In genomic region chr14:100350283-100350926, GRCh38 we compare ENCODE assay signal across 31 cellular contexts. TPM values are rescaled to one million over a fixed set of nuclear protein-coding genes. Genes with fewer than 3 reads are reported as not detected.
DNase-seq lines count a peak whose midpoint lies in the region; ATAC-seq and TF ChIP-seq lines count a peak whose summit lies in the region.
"Had no signal": no experiment of that assay in that cellular context is flagged by ENCODE, and none has a peak within 500 bp of the region (broad histone marks: within the 10 kb centered on the region; RNA-seq: fewer than 3 reads in every experiment).

No MANE protein-coding gene starts in this region.

- peak; percentile 8 to 17 for ATAC-seq in lower lobe of right lung
- ATAC-seq in GM19467 (IDR thresholded peaks at IDR 0.05; ENCODE audit: unreplicated experiment): no peak
- ATAC-seq in HG03565 (IDR thresholded peaks at IDR 0.05; ENCODE audit: unreplicated experiment): no peak
- ATAC-seq: activated T-cell treated with anti-CD3 and anti-CD28 coated beads, Interleukin-2, amount 50 U/mL, for 72 hours; left cardiac atrium; natural killer cell had no signal

- H3K27ac Mint-ChIP-seq in MCF 10A (ENCODE audit: low read depth, unreplicated experiment): peak overlapping the region; percentile 66
- peak overlapping the region in 2 of 7 donors; percentile 3 to 53 for H3K27ac Mint-ChIP-seq in CD4-positive, alpha-beta memory T cell
- H3K27ac Mint-ChIP-seq: natural killer cell had no signal

- POLR2A ChIA-PET in MCF 10A (lab: Yijun Ruan, JAX): no interaction called here
- POLR2A ChIA-PET in CD4-positive, alpha-beta memory T cell (lab: Charles Lee; ENCODE audit: partially characterized antibody): no interaction called here

- TF ChIP-seq CTCF in MCF 10A (IDR thresholded peaks at IDR 0.05; ENCODE audit: unreplicated experiment): no peak
- no peak for TF ChIP-seq CTCF in breast epithelium (IDR thresholded peaks at IDR 0.05)
- TF ChIP-seq CTCF in lower lobe of right lung (IDR thresholded peaks at IDR 0.05): no peak

- no peak overlapping the region for H3K4me3 ChIP-seq in breast epithelium
- no peak overlapping the region for H3K4me3 ChIP-seq in lower lobe of right lung
- no peak overlapping the region for H3K4me3 ChIP-seq in CD4-positive, alpha-beta memory T cell (ENCODE audit: low read length in 2 of 2)
- H3K4me3 ChIP-seq: PC-9, smooth muscle cell, thoracic aorta, vagina had no signal

- CTCF ChIA-PET in MCF 10A (lab: Yijun Ruan, JAX): interaction anchor here (1.2 to 1.4 kb wide), 2 partner anchors 34 to 295 kb away, joined by 3 to 4 read pairs; no protein-coding TSS in a partner anchor
- CTCF ChIA-PET in CD4-positive, alpha-beta memory T cell (lab: Charles Lee; ENCODE audit: partially characterized antibody): interaction anchor here (0.6 to 1.3 kb wide), 3 partner anchors 9 to 96 kb away, joined by 3 read pairs; no protein-coding TSS in a partner anchor

- no peaks in the 10 kb centered on the region for H3K27me3 Mint-ChIP-seq in MCF 10A (ENCODE audit: insufficient read depth, unreplicated experiment)
- H3K27me3 Mint-ChIP-seq in CD4-positive, alpha-beta memory T cell: no peaks in the 10 kb centered on the region

- H3K4me1 Mint-ChIP-seq in MCF 10A (ENCODE audit: insufficient read depth, unreplicated experiment): no peaks in the 10 kb centered on the region
- no peaks in the 10 kb centered on the region for H3K4me1 Mint-ChIP-seq in CD4-positive, alpha-beta memory T cell
- H3K4me1 Mint-ChIP-seq: H9 had no signal

- no TSS peak for BruUV-seq in MCF 10A (replicated peaks; lab: Mats Ljungman, UMichigan)

- H3K36me3 ChIP-seq in breast epithelium (peaks cover 14% of the 10 kb centered on the region), lower lobe of right lung (peaks cover 100% of the 10 kb centered on the region)
- peaks cover 43% of the 10 kb centered on the region for H3K36me3 ChIP-seq in CD4-positive, alpha-beta memory T cell (ENCODE audit: insufficient read depth, low read length)

- H3K9me3 Mint-ChIP-seq in MCF 10A (ENCODE audit: unreplicated experiment): no peaks in the 10 kb centered on the region
- no peaks in the 10 kb centered on the region for H3K9me3 Mint-ChIP-seq in CD4-positive, alpha-beta memory T cell
- H3K9me3 Mint-ChIP-seq: activated T-cell treated with anti-CD3 and anti-CD28 coated beads, Interleukin-2, amount 50 U/mL, for 72 hours; H9; natural killer cell had no signal

- peaks cover 84% of the 10 kb centered on the region for H3K36me3 Mint-ChIP-seq in MCF 10A (ENCODE audit: insufficient read depth, unreplicated experiment)
- peaks cover 34 to 64% of the 10 kb centered on the region in 2 donors for H3K36me3 Mint-ChIP-seq in CD4-positive, alpha-beta memory T cell

- H3K4me3 Mint-ChIP-seq in MCF 10A (ENCODE audit: unreplicated experiment): no peak overlapping the region
- no peak overlapping the region for H3K4me3 Mint-ChIP-seq in CD4-positive, alpha-beta memory T cell
- H3K4me3 Mint-ChIP-seq: activated T-cell treated with anti-CD3 and anti-CD28 coated beads, Interleukin-2, amount 50 U/mL, for 72 hours; H9; natural killer cell had no signal

- intact Hi-C loops in MCF 10A (cut with micrococcal nuclease) (no loop called here), breast epithelium (cut with DNase I; ENCODE audit: low total_unique reads) (no loop called here), lower lobe of right lung (cut with DNase I) (no loop called here)
- intact Hi-C loops in CD4-positive, alpha-beta memory T cell (cut with micrococcal nuclease): no loop called here

- H3K4me1 ChIP-seq in breast epithelium: no peaks in the 10 kb centered on the region
- H3K4me1 ChIP-seq in lower lobe of right lung: peaks cover 4% of the 10 kb centered on the region
- no peaks in the 10 kb centered on the region for H3K4me1 ChIP-seq in CD4-positive, alpha-beta memory T cell (ENCODE audit: insufficient read depth, low read length)
- H3K4me1 ChIP-seq: vagina had no signal

- H3K27me3 ChIP-seq in breast epithelium (no peaks in the 10 kb centered on the region), lower lobe of right lung (ENCODE audit: low read depth) (no peaks in the 10 kb centered on the region)
- H3K27me3 ChIP-seq in CD4-positive, alpha-beta memory T cell (ENCODE audit: insufficient read depth, low read length): no peaks in the 10 kb centered on the region
- H3K27me3 ChIP-seq: vagina had no signal

- H3K27ac ChIP-seq in breast epithelium (no peak overlapping the region), lower lobe of right lung (no peak overlapping the region)
- H3K27ac ChIP-seq in CD4-positive, alpha-beta memory T cell (ENCODE audit: low read depth, low read length): no peak overlapping the region
- H3K27ac ChIP-seq: epithelial cell of prostate, PC-9, thoracic aorta, vagina had no signal

- no peaks in the 10 kb centered on the region for H3K9me3 ChIP-seq in breast epithelium
- no peaks in the 10 kb centered on the region for H3K9me3 ChIP-seq in lower lobe of right lung
- H3K9me3 ChIP-seq in CD4-positive, alpha-beta memory T cell (ENCODE audit: control insufficient read depth in 1 of 2, low read length in 2 of 2): no peaks in the 10 kb centered on the region
- H3K9me3 ChIP-seq: thoracic aorta, vagina had no signal

- DNase-seq in MCF 10A (ENCODE audit: unreplicated experiment) (no peak), breast epithelium (ENCODE audit: low spot score in 2 of 2) (no peak), SIG-M5 (lab: John Stamatoyannopoulos, UW) (peak; percentile 34), lower lobe of right lung (peak; percentile 55), inferior parietal cortex (ENCODE audit: extremely low spot score) (no peak)
- no peak for DNase-seq in CD4-positive, alpha-beta memory T cell
- DNase-seq: activated CD4-positive, CD25-positive, alpha-beta regulatory T cell treated with anti-CD3 and anti-CD28 coated beads, Interleukin-2, amount 50 U/mL, for 72 hours; activated naive CD4-positive, alpha-beta T cell treated with anti-CD3 and anti-CD28 coated beads, Interleukin-2, amount 50 U/mL, for 16 hours; activated T-cell treated with anti-CD3 and anti-CD28 coated beads, Interleukin-2, amount 50 U/mL, for 72 hours; EL; H9; IMR-90; left cardiac atrium; mesenchymal stem cell; natural killer cell; NCI-H1436 treated with DMSO at 0.1 percent for 48 hours; NCI-H2107; NCI-H446 treated with DMSO at 0.1 percent for 48 hours; PC-9; SHP77 treated with DMSO at 0.1 percent for 48 hours; stimulated activated CD4-positive, alpha-beta T cell treated with anti-CD3 and anti-CD28 coated beads, Interleukin-2, amount 100 ng/mL, for 24 hours had no signal

- TF ChIP-seq POLR2A in breast epithelium (IDR thresholded peaks at IDR 0.05): no peak

RNA-seq across cellular contexts. Expression of gene WDR25, which starts 25.9 kb away (rescaled TPM):
- total RNA-seq in MCF 10A (2022) (14.3 and 18.2 TPM in 2 replicates), breast epithelium (10 to 100 TPM in 2 of 3 donors, 1 to 10 TPM in 1; 8.0 to 14.2 (median 12.5) TPM), lower lobe of right lung (8.3 TPM)
- 1 to 10 TPM; 5.7 to 6.5 TPM for total RNA-seq in CD4-positive, alpha-beta memory T cell
- 10 to 100 TPM in 1 of 2 donors, 1 to 10 TPM in 1; 9.2 to 14.4 TPM for polyA plus RNA-seq in CD4-positive, alpha-beta memory T cell

RNA-seq across cellular contexts. Expression of gene SLC25A47, which starts 27.3 kb away (rescaled TPM):
- not detected in 2 replicates for total RNA-seq in MCF 10A (2022)
- total RNA-seq in breast epithelium: under 1 TPM in 1 of 3 donors, not detected in 2; 0.16 TPM
- not detected for total RNA-seq in lower lobe of right lung
- total RNA-seq in CD4-positive, alpha-beta memory T cell: not detected
- not detected for polyA plus RNA-seq in CD4-positive, alpha-beta memory T cell
- total RNA-seq: activated CD8-positive, alpha-beta memory T cell treated with anti-CD3 and anti-CD28 coated beads for 36 hours; activated T-cell treated with anti-CD3 and anti-CD28 coated beads, Interleukin-2, amount 50 U/mL, for 72 hours; IMR-90; left cardiac atrium; osteoblast; PC-9; renal cortical epithelial cell; smooth muscle cell; thoracic aorta; vagina had no signal
- polyA plus RNA-seq: AG04450, IMR-90, smooth muscle cell had no signal

RNA-seq across cellular contexts. Expression of gene SLC25A29, which starts 44.2 kb away (rescaled TPM):
- total RNA-seq in MCF 10A (2022) (33.9 and 49.2 TPM in 2 replicates), breast epithelium (100 to 1,000 TPM in 2 of 3 donors, 10 to 100 TPM in 1; 40.2 to 119 (median 110) TPM), lower lobe of right lung (76.0 TPM)
- 1 to 10 TPM; 7.9 to 8.1 TPM for total RNA-seq in CD4-positive, alpha-beta memory T cell
- polyA plus RNA-seq in CD4-positive, alpha-beta memory T cell: 1 to 10 TPM in 1 of 2 donors, under 1 TPM in 1; 0.08 to 1.5 TPM

Comparison
In these comparisons a context has a peak if more than half of its experiments do, and no peak if none do; other contexts are left out.
1. DNase-seq: peak in SIG-M5 (single experiment) and lower lobe of right lung (single experiment); none in MCF 10A (single experiment), breast epithelium (0 of 2), CD4-positive, alpha-beta memory T cell (0 of 5) and inferior parietal cortex (single experiment).
2. ATAC-seq: peak in lower lobe of right lung (2 of 2); none in GM19467 (single experiment) and HG03565 (single experiment).